In genomic region chr4:3403104-3403906, GRCh38 we compare ENCODE assay signal across 25 cellular contexts. TPM values are rescaled to one million over a fixed set of nuclear protein-coding genes. Genes with fewer than 3 reads are reported as not detected.
DNase-seq lines count a peak whose midpoint lies in the region; ATAC-seq and TF ChIP-seq lines count a peak whose summit lies in the region.
"Had no signal": no experiment of that assay in that cellular context is flagged by ENCODE, and none has a peak within 500 bp of the region (broad histone marks: within the 10 kb centered on the region; RNA-seq: fewer than 3 reads in every experiment).

No MANE protein-coding gene starts in this region.

- ATAC-seq in left lobe of liver, result no peak
- no peak for ATAC-seq in thoracic aorta (ENCODE audit: insufficient number of reproducible peaks, low FRiP score, low read depth)
- ATAC-seq: activated naive CD8-positive, alpha-beta T cell treated with anti-CD3 and anti-CD28 coated beads, Interleukin-2, amount 50 U/mL, for 24 hours; effector memory CD8-positive, alpha-beta T cell; foreskin keratinocyte; PC-3 had no signal

- peaks cover 12% of the 10 kb centered on the region for H3K9me3 Mint-ChIP-seq in HFFc6
- H3K9me3 Mint-ChIP-seq: activated naive CD8-positive, alpha-beta T cell treated with anti-CD3 and anti-CD28 coated beads, Interleukin-2, amount 50 U/mL, for 24 hours; activated T-helper 2 cell treated with anti-CD3 and anti-CD28 coated beads, Interferon-gamma antibody, Interleukin-2, Interleukin-4, amounts not matched to agents 10 μg/mL and 5 μg/mL and 100 μg/mL, durations not matched to agents 14 hours and 24 hours and 36 hours; effector memory CD8-positive, alpha-beta T cell had no signal

- H3K27me3 Mint-ChIP-seq in HFFc6 (ENCODE audit: insufficient read depth), result peaks cover 11% of the 10 kb centered on the region
- H3K27me3 Mint-ChIP-seq: activated B cell treated with CpG ODN at 0.5 μM for 24 hours; activated naive CD8-positive, alpha-beta T cell treated with anti-CD3 and anti-CD28 coated beads, Interleukin-2, amount 50 U/mL, for 24 hours; effector memory CD8-positive, alpha-beta T cell had no signal

- H3K36me3 Mint-ChIP-seq in HFFc6 (ENCODE audit: low read depth), result peaks cover 17% of the 10 kb centered on the region

- H3K4me1 ChIP-seq in thoracic aorta (ENCODE audit: control insufficient read depth in 1 of 2, low read depth in 2 of 2), result peaks cover 22 to 68% of the 10 kb centered on the region in 2 donors
- H3K4me1 ChIP-seq: foreskin keratinocyte had no signal

- peak overlapping the region; percentile 95 for H3K27ac Mint-ChIP-seq in HFFc6
- H3K27ac Mint-ChIP-seq: activated B cell treated with CpG ODN at 0.5 μM for 24 hours; activated naive CD8-positive, alpha-beta T cell treated with anti-CD3 and anti-CD28 coated beads, Interleukin-2, amount 50 U/mL, for 24 hours; activated T-helper 2 cell treated with anti-CD3 and anti-CD28 coated beads, Interferon-gamma antibody, Interleukin-2, Interleukin-4, amounts not matched to agents 10 μg/mL and 5 μg/mL and 100 μg/mL, durations not matched to agents 14 hours and 24 hours and 36 hours had no signal

- H3K27ac ChIP-seq in coronary artery (peak overlapping the region; percentile 60 to 76), thoracic aorta (peak overlapping the region; percentile 75 to 95)
- H3K27ac ChIP-seq: C4-2B, foreskin keratinocyte, hepatocyte had no signal

- no peaks in the 10 kb centered on the region for H3K27me3 ChIP-seq in thoracic aorta (replicated peaks; ENCODE audit: insufficient read depth)
- H3K27me3 ChIP-seq: foreskin keratinocyte, hepatocyte had no signal

- H3K4me3 Mint-ChIP-seq in HFFc6, result peak overlapping the region; percentile 68; the same call in 1 of the 2 replicates
- H3K4me3 Mint-ChIP-seq: activated B cell treated with CpG ODN at 0.5 μM for 24 hours; activated naive CD8-positive, alpha-beta T cell treated with anti-CD3 and anti-CD28 coated beads, Interleukin-2, amount 50 U/mL, for 24 hours; effector memory CD8-positive, alpha-beta T cell had no signal

- H3K36me3 ChIP-seq in thoracic aorta, result no peaks in the 10 kb centered on the region

- H3K4me1 Mint-ChIP-seq in HFFc6 (ENCODE audit: low read depth), result peaks cover 26% of the 10 kb centered on the region
- H3K4me1 Mint-ChIP-seq: activated naive CD8-positive, alpha-beta T cell treated with anti-CD3 and anti-CD28 coated beads, Interleukin-2, amount 50 U/mL, for 24 hours had no signal

- TF ChIP-seq CTCF in HFFc6 (IDR thresholded peaks at IDR 0.05) (no peak), coronary artery (IDR thresholded peaks at IDR 0.05) (no peak), thoracic aorta (IDR thresholded peaks at IDR 0.05) (no peak)

- H3K4me3 ChIP-seq in coronary artery (no peak overlapping the region), thoracic aorta (no peak overlapping the region)
- H3K4me3 ChIP-seq: hepatocyte had no signal

- H3K9me3 ChIP-seq in thoracic aorta, result no peaks in the 10 kb centered on the region

- DNase-seq in HFFc6 (no peak), coronary artery (ENCODE audit: low spot score) (no peak), left lobe of liver (ENCODE audit: low spot score) (peak; percentile 40), thoracic aorta (ENCODE audit: low spot score) (peak; percentile 31), NCI-H510A treated with DMSO at 0.1 percent for 48 hours (lab: John Stamatoyannopoulos, UW) (no peak), amniotic stem cell (lab: John Stamatoyannopoulos, UW) (no peak), AG20443 (ENCODE audit: low spot score) (no peak)
- DNase-seq: activated B cell treated with CpG ODN at 0.5 μM for 24 hours; activated CD4-positive, alpha-beta T cell treated with anti-CD3 and anti-CD28 coated beads, Interleukin-2, amount 50 U/mL, for 4 hours; activated CD8-positive, alpha-beta memory T cell treated with anti-CD3 and anti-CD28 coated beads, Interleukin-2, amount 50 U/mL, for 4 hours; activated naive CD8-positive, alpha-beta T cell treated with anti-CD3 and anti-CD28 coated beads, Interleukin-2, amount 50 U/mL, for 24 hours; effector memory CD8-positive, alpha-beta T cell; foreskin keratinocyte; NCI-H1048; NCI-H1930; NCI-H226; NCI-H774; PC-3; SIG-M5; stimulated activated CD8-positive, alpha-beta memory T cell treated with anti-CD3 and anti-CD28 coated beads, Interleukin-4, amount 100 ng/mL, for 48 hours had no signal

RNA-seq across cellular contexts. Expression of gene HGFAC, which starts 38.5 kb away (rescaled TPM):
- total RNA-seq in HFFc6 (2021; fragmentation: NEBNext Ultra II Directional; extraction: Animal tissue kit (Norgen Biotek cat#: 25700)), result under 1 TPM in 1 of 6 experiments, not detected in 5; 0.07 TPM
- 177 TPM for total RNA-seq in left lobe of liver
- total RNA-seq in thoracic aorta, result under 1 TPM in 1 of 2 donors, not detected in 1; 0.95 TPM
- total RNA-seq: activated B cell treated with CpG ODN at 0.5 μM for 24 hours; activated T-helper 2 cell treated with anti-CD3 and anti-CD28 coated beads, Interferon-gamma antibody, Interleukin-2, Interleukin-4, amounts not matched to agents 10 μg/mL and 5 μg/mL and 100 μg/mL, durations not matched to agents 14 hours and 24 hours and 36 hours; foreskin keratinocyte; mononuclear cell had no signal

RNA-seq across cellular contexts. Expression of gene DOK7, which starts 59.8 kb away (rescaled TPM):
- total RNA-seq in HFFc6 (2021; fragmentation: NEBNext Ultra II Directional; extraction: Animal tissue kit (Norgen Biotek cat#: 25700)), result not detected
- 0.83 TPM for total RNA-seq in left lobe of liver
- 10 to 100 TPM in 1 of 2 donors, 1 to 10 TPM in 1; 8.8 to 36.7 TPM for total RNA-seq in thoracic aorta
- total RNA-seq: activated T-helper 2 cell treated with anti-CD3 and anti-CD28 coated beads, Interferon-gamma antibody, Interleukin-2, Interleukin-4, amounts not matched to agents 10 μg/mL and 5 μg/mL and 100 μg/mL, durations not matched to agents 14 hours and 24 hours and 36 hours; H1 had no signal

Comparison
In these comparisons a context has a peak if more than half of its experiments do, and no peak if none do; other contexts are left out.
1. DNase-seq: peak in left lobe of liver (single experiment) and thoracic aorta (single experiment); none in HFFc6 (single experiment), coronary artery (single experiment), NCI-H510A treated with DMSO at 0.1 percent for 48 hours (single experiment), amniotic stem cell (single experiment) and AG20443 (single experiment).
2. RNA of gene HGFAC, which starts 38.5 kb away (total RNA-seq): 177 TPM in left lobe of liver (single experiment); 0.95 TPM in thoracic aorta and 0.07 TPM in HFFc6; every median in the first group is over 10 times any median in the second.